In the genomic region with DNA sequence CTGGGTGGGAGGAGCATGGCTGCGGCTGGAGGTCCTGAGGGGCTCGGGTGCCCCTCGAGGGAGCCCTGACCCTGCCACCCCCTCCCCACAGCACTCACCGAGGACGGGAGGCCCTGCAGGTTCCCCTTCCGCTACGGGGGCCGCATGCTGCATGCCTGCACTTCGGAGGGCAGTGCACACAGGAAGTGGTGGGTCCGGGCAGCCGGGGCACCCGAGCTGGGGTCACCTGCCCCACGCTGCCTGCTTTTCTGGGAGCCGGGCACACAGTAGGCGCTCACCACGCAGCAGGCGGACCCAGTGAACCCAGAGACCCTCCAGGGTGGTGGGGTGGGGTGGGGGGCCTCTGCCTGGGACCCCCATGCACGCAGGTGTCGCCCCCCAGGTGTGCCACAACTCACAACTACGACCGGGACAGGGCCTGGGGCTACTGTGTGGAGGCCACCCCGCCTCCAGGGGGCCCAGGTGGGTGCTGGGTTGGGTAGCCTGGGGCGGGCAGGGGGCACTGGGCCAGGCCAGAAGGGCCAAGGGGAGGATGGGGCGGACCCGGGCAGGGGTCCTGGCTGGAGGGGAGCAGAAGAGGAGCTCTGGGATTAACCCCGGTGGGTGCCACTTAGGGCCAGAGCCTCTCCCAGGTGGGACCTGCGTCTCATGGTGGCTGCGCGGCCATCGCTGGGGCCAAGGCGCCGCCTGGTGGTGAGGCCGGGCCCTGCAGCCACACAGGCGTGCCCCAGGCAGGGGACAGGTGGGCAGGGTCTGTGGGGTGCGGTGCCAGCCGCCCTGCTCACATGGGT, we compare ENCODE assay signal across 1 cellular context.
TF ChIP-seq lines count a peak whose summit lies in the region.

No MANE protein-coding gene starts in this region.

TF ChIP-seq in H1, 55 proteins besides CTCF, POLR2A, EP300 and RAD21:
- TF ChIP-seq, protein P1, sequence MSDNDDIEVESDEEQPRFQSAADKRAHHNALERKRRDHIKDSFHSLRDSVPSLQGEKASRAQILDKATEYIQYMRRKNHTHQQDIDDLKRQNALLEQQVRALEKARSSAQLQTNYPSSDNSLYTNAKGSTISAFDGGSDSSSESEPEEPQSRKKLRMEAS (IDR thresholded peaks at IDR 0.05), result peak; percentile 52
- TF ChIP-seq TCF12 (IDR thresholded peaks at IDR 0.05; ENCODE audit: low read depth, low read length) (peak; percentile 8; the same call in 1 of the 2 replicates), HDAC6 (IDR thresholded peaks at IDR 0.05; ENCODE audit: low read depth, low read length) (no peak), GTF2F1 (IDR thresholded peaks at IDR 0.05; ENCODE audit: borderline replicate concordance, low read depth, low read length) (no peak), YY1 (IDR thresholded peaks at IDR 0.05; ENCODE audit: low read depth, low read length) (peak; percentile 86), JUN (IDR thresholded peaks at IDR 0.05; ENCODE audit: low read depth, low read length) (no peak), CEBPB (IDR thresholded peaks at IDR 0.05; ENCODE audit: low read depth, low read length) (no peak), GABPA (IDR thresholded peaks at IDR 0.05; ENCODE audit: borderline replicate concordance, insufficient read depth, low read length) (peak; percentile 82; the same call in 1 of the 2 replicates), KDM4A (IDR thresholded peaks at IDR 0.05; ENCODE audit: low read depth, low read length, severe bottlenecking) (no peak), TBP (IDR thresholded peaks at IDR 0.05; ENCODE audit: low read depth, low read length) (no peak)
- TF ChIP-seq, protein P2, sequence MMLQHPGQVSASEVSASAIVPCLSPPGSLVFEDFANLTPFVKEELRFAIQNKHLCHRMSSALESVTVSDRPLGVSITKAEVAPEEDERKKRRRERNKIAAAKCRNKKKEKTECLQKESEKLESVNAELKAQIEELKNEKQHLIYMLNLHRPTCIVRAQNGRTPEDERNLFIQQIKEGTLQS (IDR thresholded peaks at IDR 0.05; ENCODE audit: insufficient read depth, low read depth, low read length), result 0 out of 2 replicates have a peak, but pooled peaks have one; percentile 30
